Comparison of ENCODE assay signal across 8 cellular contexts in genomic region chr9:10366171-10366779, GRCh38.
DNase-seq lines count a peak whose midpoint lies in the region; ATAC-seq and TF ChIP-seq lines count a peak whose summit lies in the region.

No MANE protein-coding gene starts in this region.

- POLR2A ChIA-PET in RWPE1 (lab: Yijun Ruan, JAX; ENCODE audit: low non-redundant PET): no interaction called here

- no peak for DNase-seq in GM06990 (ENCODE audit: extremely low read depth, insufficient read length)
- peak; percentile 54 for DNase-seq in KBM-7
- peak; percentile 9 for DNase-seq in RWPE1 (ENCODE audit: low spot score)
- peak; percentile 9 for DNase-seq in fibroblast of the conjunctiva (ENCODE audit: low read depth)
- DNase-seq in sigmoid colon: no peak
- DNase-seq in ovary: no peak
- DNase-seq in stimulated activated CD8-positive, alpha-beta memory T cell treated with anti-CD3 and anti-CD28 coated beads, Interleukin-4, amount 100 ng/mL, for 48 hours: no peak

- intact Hi-C loops in sigmoid colon (cut with DNase I): no loop called here
- intact Hi-C loops in ovary (cut with DNase I): no loop called here

- H3K36me3 ChIP-seq in GM06990 (ENCODE audit: control insufficient read depth, insufficient read depth, low read length): no peaks in the 10 kb centered on the region
- no peaks in the 10 kb centered on the region for H3K36me3 ChIP-seq in sigmoid colon
- no peaks in the 10 kb centered on the region for H3K36me3 ChIP-seq in ovary

- peak; percentile 92 for ATAC-seq in GM21717 (IDR thresholded peaks at IDR 0.05; ENCODE audit: unreplicated experiment)

- TF ChIP-seq POLR2A in sigmoid colon (IDR thresholded peaks at IDR 0.05): no peak
- no peak for TF ChIP-seq POLR2A in ovary (IDR thresholded peaks at IDR 0.05)

- TF ChIP-seq CTCF in GM06990 (IDR thresholded peaks at IDR 0.05; ENCODE audit: insufficient read depth, low read length, poor library complexity, severe bottlenecking) (peak; percentile 72), RWPE1 (conservative IDR thresholded peaks at IDR 0.05; ENCODE audit: low read depth) (peak; percentile 74), sigmoid colon (IDR thresholded peaks at IDR 0.05) (peak in 3 of 4 experiments; percentile 13 to 38 (median 28)), ovary (IDR thresholded peaks at IDR 0.05) (no peak)

- WGBS in sigmoid colon, 2 donors: 34 to 40% methylated on average over 3 of the region's 3 CpGs
- WGBS in ovary, 3 donors: 39 to 42% (median 39%) methylated on average over 3 of the region's 3 CpGs

- CTCF ChIA-PET in RWPE1 (lab: Yijun Ruan, JAX): no interaction called here

- no peak for TF ChIP-seq EP300 in sigmoid colon (IDR thresholded peaks at IDR 0.05)
- no peak for TF ChIP-seq EP300 in ovary (IDR thresholded peaks at IDR 0.05)

- no peaks in the 10 kb centered on the region for H3K4me1 ChIP-seq in sigmoid colon
- H3K4me1 ChIP-seq in ovary (ENCODE audit: insufficient read depth): no peaks in the 10 kb centered on the region

- H3K27ac ChIP-seq in RWPE1: no peak overlapping the region
- no peak overlapping the region for H3K27ac ChIP-seq in sigmoid colon
- no peak overlapping the region for H3K27ac ChIP-seq in ovary

- no peaks in the 10 kb centered on the region for H3K27me3 ChIP-seq in GM06990 (replicated peaks; ENCODE audit: control insufficient read depth, insufficient read depth, low read length)
- H3K27me3 ChIP-seq in sigmoid colon: no peaks in the 10 kb centered on the region
- no peaks in the 10 kb centered on the region for H3K27me3 ChIP-seq in ovary

- in situ Hi-C loops in KBM-7 (cut with MboI; ENCODE audit: low pct_unique_long_range_greater_than_20kb, low sequenced_read_pairs): no loop called here

- no peaks in the 10 kb centered on the region for H3K9me3 ChIP-seq in sigmoid colon
- no peaks in the 10 kb centered on the region for H3K9me3 ChIP-seq in ovary

- H3K4me3 ChIP-seq in GM06990 (replicated peaks; ENCODE audit: low read depth, low read length): no peak overlapping the region
- H3K4me3 ChIP-seq in sigmoid colon: no peak overlapping the region
- H3K4me3 ChIP-seq in ovary: no peak overlapping the region

Comparison
In these comparisons a context has a peak if more than half of its experiments do, and no peak if none do; other contexts are left out.
1. DNase-seq: peak in KBM-7 (single experiment), RWPE1 (single experiment) and fibroblast of the conjunctiva (single experiment); none in GM06990 (single experiment), sigmoid colon (single experiment), ovary (0 of 5) and stimulated activated CD8-positive, alpha-beta memory T cell treated with anti-CD3 and anti-CD28 coated beads, Interleukin-4, amount 100 ng/mL, for 48 hours (single experiment).
2. CTCF ChIP-seq: peak in GM06990 (single experiment), RWPE1 (single experiment) and sigmoid colon (3 of 4); none in ovary (0 of 3).